Comparison of ENCODE assay signal across 8 cellular contexts in the genomic region with DNA sequence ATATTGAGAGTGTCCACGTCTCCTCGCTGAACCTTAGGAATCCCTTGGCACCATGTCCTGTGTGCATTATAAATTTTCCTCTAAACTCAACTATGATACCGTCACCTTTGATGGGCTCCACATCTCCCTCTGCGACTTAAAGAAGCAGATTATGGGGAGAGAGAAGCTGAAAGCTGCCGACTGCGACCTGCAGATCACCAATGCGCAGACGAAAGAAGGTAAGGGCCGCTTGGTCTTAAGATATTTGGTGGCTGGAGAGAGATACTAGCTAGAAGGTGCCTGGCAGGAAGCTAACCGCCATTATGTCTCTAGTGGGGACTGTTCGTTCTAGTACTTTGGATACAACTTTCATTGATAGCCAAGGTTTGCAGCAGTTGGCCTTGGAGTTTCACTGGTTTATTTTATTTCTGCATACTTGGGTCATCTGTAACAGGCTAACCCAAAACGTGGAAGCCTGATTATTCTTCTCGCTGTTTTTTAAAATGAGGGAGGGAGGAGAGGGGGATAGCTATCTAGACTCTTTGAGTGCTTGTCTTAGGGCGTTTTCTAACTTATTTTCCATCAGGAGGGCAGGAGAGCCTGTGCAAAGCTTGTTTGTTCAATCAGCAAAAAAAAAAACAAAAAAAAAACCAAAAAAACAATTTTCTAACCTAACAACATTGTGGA. TPM values are rescaled to one million over a fixed set of nuclear protein-coding genes. Genes with fewer than 3 reads are reported as not detected.
DNase-seq lines count a peak whose midpoint lies in the region; ATAC-seq and TF ChIP-seq lines count a peak whose summit lies in the region.

No MANE protein-coding gene starts in this region.

- peak overlapping the region; percentile 96 for H3K4me3 Mint-ChIP-seq in endothelial cell (ENCODE audit: unreplicated experiment)
- H3K4me3 Mint-ChIP-seq in natural killer cell, result peak overlapping the region; percentile 97

- CTCF ChIA-PET in HCT116 (lab: Charles Lee), result interaction anchor here (1.3 kb wide), 1 partner anchor 24 kb away, joined by 3 read pairs; no protein-coding TSS in a partner anchor

- peaks cover 26% of the 10 kb centered on the region for H4K20me1 ChIP-seq in HCT116 (ENCODE audit: insufficient read depth)

- H3K4me1 Mint-ChIP-seq in endothelial cell (ENCODE audit: unreplicated experiment) (peaks cover 32% of the 10 kb centered on the region), natural killer cell (peaks cover 56 to 57% of the 10 kb centered on the region in 2 donors)

- no peak for DNase-seq in HCT116 (ENCODE audit: low read depth, low spot score)
- DNase-seq in SW480 (ENCODE audit: low spot score), result peak; percentile 28
- DNase-seq in endothelial cell (ENCODE audit: low spot score), result no peak
- peak; percentile 22 for DNase-seq in natural killer cell
- no peak for DNase-seq in ureter (ENCODE audit: low spot score)
- DNase-seq in T-helper 9 cell, result no peak
- DNase-seq in midbrain (lab: John Stamatoyannopoulos, UW), result no peak

- H3K27ac Mint-ChIP-seq in endothelial cell (ENCODE audit: unreplicated experiment), result peak overlapping the region; percentile 99
- peak overlapping the region; percentile 99 for H3K27ac Mint-ChIP-seq in natural killer cell

- H3K36me3 Mint-ChIP-seq in endothelial cell (ENCODE audit: low read depth, unreplicated experiment) (peaks cover 12% of the 10 kb centered on the region), natural killer cell (no peaks in the 10 kb centered on the region)

- H3K27ac ChIP-seq in C4-2B (peak overlapping the region; percentile 99), HCT116 (ENCODE audit: low read depth, low read length) (peak overlapping the region; percentile 95)

- H3K27me3 Mint-ChIP-seq in endothelial cell (ENCODE audit: unreplicated experiment) (peaks cover 5% of the 10 kb centered on the region), natural killer cell (ENCODE audit: low read depth in 2 of 2) (no peaks in the 10 kb centered on the region)

- TF ChIP-seq CTCF in C4-2B (conservative IDR thresholded peaks at IDR 0.05) (no peak), HCT116 (IDR thresholded peaks at IDR 0.05 in 2 of 3, conservative IDR thresholded peaks at IDR 0.05 in 1 of 3; ENCODE audit: borderline replicate concordance in 1 of 3, insufficient read depth in 1 of 3, low read depth in 2 of 3, low read length in 2 of 3) (no peak), endothelial cell (IDR thresholded peaks at IDR 0.05; ENCODE audit: unreplicated experiment) (no peak), natural killer cell (IDR thresholded peaks at IDR 0.05) (no peak)

- RAD21 ChIA-PET in HCT116 (lab: Charles Lee; ENCODE audit: low non-redundant PET in 1 of 2, low total read pairs in 2 of 2, uncharacterized antibody in 2 of 2, unreplicated experiment in 2 of 2), result no interaction called here

- peak overlapping the region; percentile 97 for H3K9ac ChIP-seq in HCT116 (ENCODE audit: low read length)

- POLR2A ChIA-PET in HCT116 (lab: Charles Lee), result no interaction called here

- no peaks in the 10 kb centered on the region for H3K27me3 ChIP-seq in HCT116 (ENCODE audit: insufficient read depth, low read length)

- no peaks in the 10 kb centered on the region for H3K9me3 ChIP-seq in HCT116 (ENCODE audit: control insufficient read depth in 1 of 2, insufficient read depth in 1 of 2, low read depth in 1 of 2, low read length in 2 of 2)

- H3K9me3 Mint-ChIP-seq in endothelial cell (ENCODE audit: unreplicated experiment), result no peaks in the 10 kb centered on the region
- no peaks in the 10 kb centered on the region for H3K9me3 Mint-ChIP-seq in natural killer cell

- no peak for TF ChIP-seq POLR2A in HCT116 (IDR thresholded peaks at IDR 0.05; ENCODE audit: borderline replicate concordance, extremely low read depth, insufficient read depth, insufficient read length)

- H3K4me3 ChIP-seq in HCT116 (replicated peaks in 1 of 2; ENCODE audit: low read depth in 1 of 2, low read length in 2 of 2), result peak overlapping the region; percentile 66 to 80

- H3K79me2 ChIP-seq in HCT116 (ENCODE audit: insufficient read depth, low read length), result peaks cover 63% of the 10 kb centered on the region

- peaks cover 5 to 10% of the 10 kb centered on the region in 2 experiments; a peak in 3 of 4 replicates for H3K36me3 ChIP-seq in HCT116 (ENCODE audit: control insufficient read depth in 1 of 2, insufficient read depth in 2 of 2, low read length in 2 of 2)

- no TSS peak for BruUV-seq in HCT116 (replicated peaks; lab: Mats Ljungman, UMichigan)

- no peak for TF ChIP-seq RAD21 in HCT116 (IDR thresholded peaks at IDR 0.05; ENCODE audit: low read depth)

- ATAC-seq in HCT116 (no peak), natural killer cell (no peak)

- H3K4me1 ChIP-seq in HCT116 (ENCODE audit: control insufficient read depth in 1 of 2, insufficient read depth in 2 of 2, low read length in 2 of 2), result peaks cover 22 to 33% of the 10 kb centered on the region in 2 experiments

- H2AFZ ChIP-seq in HCT116 (ENCODE audit: low read depth, low read length, poor library complexity, severe bottlenecking), result no peak overlapping the region

- peak overlapping the region; percentile 83 for H3K4me2 ChIP-seq in HCT116 (ENCODE audit: low read length)

- H3K9me2 ChIP-seq in HCT116 (ENCODE audit: insufficient read depth), result no peaks in the 10 kb centered on the region

- intact Hi-C loops in HCT116 (cut with micrococcal nuclease), result no loop called here
- intact Hi-C loops in natural killer cell (cut with micrococcal nuclease), result no loop called here

TF ChIP-seq in HCT116, 20 proteins besides CTCF, POLR2A, EP300 and RAD21:
- TF ChIP-seq, protein P1, sequence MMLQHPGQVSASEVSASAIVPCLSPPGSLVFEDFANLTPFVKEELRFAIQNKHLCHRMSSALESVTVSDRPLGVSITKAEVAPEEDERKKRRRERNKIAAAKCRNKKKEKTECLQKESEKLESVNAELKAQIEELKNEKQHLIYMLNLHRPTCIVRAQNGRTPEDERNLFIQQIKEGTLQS (IDR thresholded peaks at IDR 0.05), result no peak
- TF ChIP-seq TCF7L2 (IDR thresholded peaks at IDR 0.05; ENCODE audit: borderline replicate concordance, extremely low read depth, insufficient read depth, insufficient read length) (no peak), CBX3 (IDR thresholded peaks at IDR 0.05; ENCODE audit: low read depth) (no peak), EGR1 (IDR thresholded peaks at IDR 0.05; ENCODE audit: low read depth) (no peak), EZH2 (IDR thresholded peaks at IDR 0.05) (no peak), SIN3A (IDR thresholded peaks at IDR 0.05; ENCODE audit: low read depth) (no peak), YY1 (IDR thresholded peaks at IDR 0.05; ENCODE audit: extremely low read depth, insufficient replicate concordance, low read depth, low read length) (no peak), ZNF274 (IDR thresholded peaks at IDR 0.05; ENCODE audit: low read depth, low read length) (no peak), ZFX (IDR thresholded peaks at IDR 0.05) (no peak)
- TF ChIP-seq, protein P2, sequence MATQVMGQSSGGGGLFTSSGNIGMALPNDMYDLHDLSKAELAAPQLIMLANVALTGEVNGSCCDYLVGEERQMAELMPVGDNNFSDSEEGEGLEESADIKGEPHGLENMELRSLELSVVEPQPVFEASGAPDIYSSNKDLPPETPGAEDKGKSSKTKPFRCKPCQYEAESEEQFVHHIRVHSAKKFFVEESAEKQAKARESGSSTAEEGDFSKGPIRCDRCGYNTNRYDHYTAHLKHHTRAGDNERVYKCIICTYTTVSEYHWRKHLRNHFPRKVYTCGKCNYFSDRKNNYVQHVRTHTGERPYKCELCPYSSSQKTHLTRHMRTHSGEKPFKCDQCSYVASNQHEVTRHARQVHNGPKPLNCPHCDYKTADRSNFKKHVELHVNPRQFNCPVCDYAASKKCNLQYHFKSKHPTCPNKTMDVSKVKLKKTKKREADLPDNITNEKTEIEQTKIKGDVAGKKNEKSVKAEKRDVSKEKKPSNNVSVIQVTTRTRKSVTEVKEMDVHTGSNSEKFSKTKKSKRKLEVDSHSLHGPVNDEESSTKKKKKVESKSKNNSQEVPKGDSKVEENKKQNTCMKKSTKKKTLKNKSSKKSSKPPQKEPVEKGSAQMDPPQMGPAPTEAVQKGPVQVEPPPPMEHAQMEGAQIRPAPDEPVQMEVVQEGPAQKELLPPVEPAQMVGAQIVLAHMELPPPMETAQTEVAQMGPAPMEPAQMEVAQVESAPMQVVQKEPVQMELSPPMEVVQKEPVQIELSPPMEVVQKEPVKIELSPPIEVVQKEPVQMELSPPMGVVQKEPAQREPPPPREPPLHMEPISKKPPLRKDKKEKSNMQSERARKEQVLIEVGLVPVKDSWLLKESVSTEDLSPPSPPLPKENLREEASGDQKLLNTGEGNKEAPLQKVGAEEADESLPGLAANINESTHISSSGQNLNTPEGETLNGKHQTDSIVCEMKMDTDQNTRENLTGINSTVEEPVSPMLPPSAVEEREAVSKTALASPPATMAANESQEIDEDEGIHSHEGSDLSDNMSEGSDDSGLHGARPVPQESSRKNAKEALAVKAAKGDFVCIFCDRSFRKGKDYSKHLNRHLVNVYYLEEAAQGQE (IDR thresholded peaks at IDR 0.05; ENCODE audit: low read depth), result no peak
- TF ChIP-seq, protein P3, sequence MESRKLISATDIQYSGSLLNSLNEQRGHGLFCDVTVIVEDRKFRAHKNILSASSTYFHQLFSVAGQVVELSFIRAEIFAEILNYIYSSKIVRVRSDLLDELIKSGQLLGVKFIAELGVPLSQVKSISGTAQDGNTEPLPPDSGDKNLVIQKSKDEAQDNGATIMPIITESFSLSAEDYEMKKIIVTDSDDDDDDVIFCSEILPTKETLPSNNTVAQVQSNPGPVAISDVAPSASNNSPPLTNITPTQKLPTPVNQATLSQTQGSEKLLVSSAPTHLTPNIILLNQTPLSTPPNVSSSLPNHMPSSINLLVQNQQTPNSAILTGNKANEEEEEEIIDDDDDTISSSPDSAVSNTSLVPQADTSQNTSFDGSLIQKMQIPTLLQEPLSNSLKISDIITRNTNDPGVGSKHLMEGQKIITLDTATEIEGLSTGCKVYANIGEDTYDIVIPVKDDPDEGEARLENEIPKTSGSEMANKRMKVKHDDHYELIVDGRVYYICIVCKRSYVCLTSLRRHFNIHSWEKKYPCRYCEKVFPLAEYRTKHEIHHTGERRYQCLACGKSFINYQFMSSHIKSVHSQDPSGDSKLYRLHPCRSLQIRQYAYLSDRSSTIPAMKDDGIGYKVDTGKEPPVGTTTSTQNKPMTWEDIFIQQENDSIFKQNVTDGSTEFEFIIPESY (IDR thresholded peaks at IDR 0.05; ENCODE audit: extremely low read depth, insufficient replicate concordance, low read length), result no peak

RNA-seq across cellular contexts. Expression of a gene that starts 1.3 kb away (rescaled TPM):
- total RNA-seq in HCT116 (2021; ENCODE audit: unreplicated experiment) (52.4 TPM), endothelial cell (ENCODE audit: unreplicated experiment) (67.9 TPM), natural killer cell (100 to 1,000 TPM; 155 to 219 (median 173) TPM), ureter (56.1 TPM)
- polyA plus RNA-seq in HCT116 (2012), result 20.8 and 22.0 TPM in 2 replicates

Comparison
In these comparisons a context has a peak if more than half of its experiments do, and no peak if none do; other contexts are left out.
1. DNase-seq: peak in SW480 (single experiment) and natural killer cell (single experiment); none in HCT116 (single experiment), endothelial cell (single experiment), ureter (single experiment), T-helper 9 cell (single experiment) and midbrain (single experiment).